In genomic region chr2:219002395-219003266, GRCh38 we compare ENCODE assay signal across 1 cellular context.
TF ChIP-seq lines count a peak whose summit lies in the region.

No MANE protein-coding gene starts in this region.

TF ChIP-seq in H1, 55 proteins besides CTCF, POLR2A, EP300 and RAD21:
- TF ChIP-seq CEBPB (IDR thresholded peaks at IDR 0.05; ENCODE audit: low read depth, low read length): no peak
- TF ChIP-seq SIN3A (conservative IDR thresholded peaks at IDR 0.05 in 1 of 2, IDR thresholded peaks at IDR 0.05 in 1 of 2; ENCODE audit: low read depth in 1 of 2, low read length in 2 of 2): peak in 1 of 2 experiments; percentile 31; a peak in 1 of 4 replicates
- TF ChIP-seq SAP30 (IDR thresholded peaks at IDR 0.05; ENCODE audit: insufficient read depth, insufficient replicate concordance, low read length): no peak
- no peak for TF ChIP-seq ZNF274 (IDR thresholded peaks at IDR 0.05; ENCODE audit: borderline replicate concordance, extremely low read depth, low read length)
- TF ChIP-seq PHF8 (conservative IDR thresholded peaks at IDR 0.05; ENCODE audit: low read depth, low read length): 0 out of 2 replicates have a peak, but pooled peaks have one; percentile 15
- peak in 1 of 2 experiments; percentile 7; a peak in 1 of 4 replicates for TF ChIP-seq HDAC2 (IDR thresholded peaks at IDR 0.05; ENCODE audit: borderline replicate concordance in 1 of 2, low read depth in 2 of 2, low read length in 2 of 2)
- TF ChIP-seq KDM4A (IDR thresholded peaks at IDR 0.05; ENCODE audit: low read depth, low read length, severe bottlenecking): peak; percentile 94
- no peak for TF ChIP-seq RFX5 (IDR thresholded peaks at IDR 0.05; ENCODE audit: borderline replicate concordance, low read depth, low read length)
- no peak for TF ChIP-seq ATF3 (IDR thresholded peaks at IDR 0.05; ENCODE audit: insufficient read depth, low read depth, low read length)
- peak; percentile 72; the same call in 1 of the 2 replicates for TF ChIP-seq FOSL1 (IDR thresholded peaks at IDR 0.05; ENCODE audit: insufficient read depth, low read depth, low read length)
- peak; percentile 42; the same call in 1 of the 2 replicates for TF ChIP-seq TBP (IDR thresholded peaks at IDR 0.05; ENCODE audit: low read depth, low read length)
- TF ChIP-seq SP4 (IDR thresholded peaks at IDR 0.05; ENCODE audit: low read length): no peak; the same call in 1 of the 2 replicates
- peak; percentile 72; the same call in 1 of the 2 replicates for TF ChIP-seq E2F6 (IDR thresholded peaks at IDR 0.05)
- no peak for TF ChIP-seq EZH2 (IDR thresholded peaks at IDR 0.05; ENCODE audit: low read depth, low read length, severe bottlenecking)
- peak; percentile 73 for TF ChIP-seq TAF7 (optimal IDR thresholded peaks at IDR 0.05; ENCODE audit: borderline replicate concordance, low read depth, low read length)
- TF ChIP-seq CREB1 (IDR thresholded peaks at IDR 0.05): peak; percentile 87
- no peak for TF ChIP-seq POU5F1 (IDR thresholded peaks at IDR 0.05; ENCODE audit: low read depth, low read length)
- no peak for TF ChIP-seq NANOG (IDR thresholded peaks at IDR 0.05; ENCODE audit: insufficient read depth, low read depth, low read length, poor library complexity, severe bottlenecking)
- TF ChIP-seq GABPA (IDR thresholded peaks at IDR 0.05; ENCODE audit: borderline replicate concordance, insufficient read depth, low read length): no peak
- no peak for TF ChIP-seq BRCA1 (IDR thresholded peaks at IDR 0.05; ENCODE audit: low read depth, low read length)
- TF ChIP-seq SRF (IDR thresholded peaks at IDR 0.05; ENCODE audit: low read depth, low read length): 0 out of 2 replicates have a peak, but pooled peaks have one; percentile 29
- TF ChIP-seq POLR2AphosphoS5 (IDR thresholded peaks at IDR 0.05; ENCODE audit: low read depth, low read length): no peak; the same call in 1 of the 2 replicates
- TF ChIP-seq RXRA (IDR thresholded peaks at IDR 0.05; ENCODE audit: insufficient read depth, low read depth, low read length): 0 out of 2 replicates have a peak, but pooled peaks have one; percentile 13
- TF ChIP-seq CTBP2 (IDR thresholded peaks at IDR 0.05; ENCODE audit: borderline replicate concordance, insufficient read depth, insufficient read length, low read length): peak; percentile 30
- peak; percentile 87; the same call in 1 of the 2 replicates for TF ChIP-seq RBBP5 (IDR thresholded peaks at IDR 0.05; ENCODE audit: borderline replicate concordance, low read depth, low read length)
- TF ChIP-seq CBX8 (IDR thresholded peaks at IDR 0.05; ENCODE audit: borderline replicate concordance, low read depth, low read length): no peak
- no peak for TF ChIP-seq NRF1 (IDR thresholded peaks at IDR 0.05; ENCODE audit: low read depth, low read length)
- TF ChIP-seq YY1 (IDR thresholded peaks at IDR 0.05; ENCODE audit: low read depth, low read length): 0 out of 2 replicates have a peak, but pooled peaks have one; percentile 22
- TF ChIP-seq MAX (IDR thresholded peaks at IDR 0.05): peak; percentile 87
- TF ChIP-seq SP1 (IDR thresholded peaks at IDR 0.05; ENCODE audit: low read depth, low read length): no peak
- no peak for TF ChIP-seq JUND (IDR thresholded peaks at IDR 0.05; ENCODE audit: low read length)
- TF ChIP-seq TCF12 (IDR thresholded peaks at IDR 0.05; ENCODE audit: low read depth, low read length): 0 out of 2 replicates have a peak, but pooled peaks have one; percentile 47
- TF ChIP-seq TAF1 (IDR thresholded peaks at IDR 0.05; ENCODE audit: low read depth, low read length): peak; percentile 56; the same call in 1 of the 2 replicates
- TF ChIP-seq SUZ12 (IDR thresholded peaks at IDR 0.05; ENCODE audit: low read length): peak; percentile 9; the same call in 1 of the 2 replicates
- no peak for TF ChIP-seq BCL11A (IDR thresholded peaks at IDR 0.05; ENCODE audit: low read depth in 2 of 2, low read length in 2 of 2)
- TF ChIP-seq CBX5 (IDR thresholded peaks at IDR 0.05; ENCODE audit: low read depth, low read length): no peak
- no peak for TF ChIP-seq GTF2F1 (IDR thresholded peaks at IDR 0.05; ENCODE audit: borderline replicate concordance, low read depth, low read length)
- TF ChIP-seq BACH1 (IDR thresholded peaks at IDR 0.05; ENCODE audit: low read length): peak; percentile 64
- TF ChIP-seq ASH2L (IDR thresholded peaks at IDR 0.05; ENCODE audit: low read length): peak; percentile 59
- peak; percentile 89; the same call in 1 of the 2 replicates for TF ChIP-seq EGR1 (IDR thresholded peaks at IDR 0.05; ENCODE audit: borderline replicate concordance, low read depth, low read length)
